In genomic region chr10:79081353-79082034, GRCh38 we compare ENCODE assay signal across 11 cellular contexts. TPM values are rescaled to one million over a fixed set of nuclear protein-coding genes. Genes with fewer than 3 reads are reported as not detected.
DNase-seq lines count a peak whose midpoint lies in the region; TF ChIP-seq lines count a peak whose summit lies in the region.
"Had no signal": no experiment of that assay in that cellular context is flagged by ENCODE, and none has a peak within 500 bp of the region (broad histone marks: within the 10 kb centered on the region; RNA-seq: fewer than 3 reads in every experiment).

No MANE protein-coding gene starts in this region.

- H3K9me3 ChIP-seq in mesenchymal stem cell (ENCODE audit: control insufficient read depth, low read length) = no peaks in the 10 kb centered on the region
- no peaks in the 10 kb centered on the region for H3K9me3 ChIP-seq in MM.1S (replicated peaks; ENCODE audit: insufficient read depth, low read length)

- no peak overlapping the region for H2BK120ac ChIP-seq in mesenchymal stem cell (ENCODE audit: low read depth, low read length)

- H3K9ac ChIP-seq in mesenchymal stem cell (ENCODE audit: low read length) = peak overlapping the region; percentile 71
- no peak overlapping the region for H3K9ac ChIP-seq in MM.1S (ENCODE audit: low read length)

- no peak overlapping the region for H2AK5ac ChIP-seq in mesenchymal stem cell (ENCODE audit: low read length, severe bottlenecking)

- H3K4ac ChIP-seq in mesenchymal stem cell (ENCODE audit: low read depth in 1 of 2, low read length in 2 of 2) = peak overlapping the region in 1 of 2 experiments; percentile 41

- H4K91ac ChIP-seq in mesenchymal stem cell (ENCODE audit: low read length) = peak overlapping the region; percentile 10

- peaks cover 30% of the 10 kb centered on the region for H3K79me2 ChIP-seq in MM.1S (ENCODE audit: low read length)

- H3K36me3 ChIP-seq in brain microvascular endothelial cell (replicated peaks) = no peaks in the 10 kb centered on the region
- H3K36me3 ChIP-seq in mesenchymal stem cell (ENCODE audit: control insufficient read depth in 1 of 2, insufficient read depth in 2 of 2, low read depth in 1 of 2, low read length in 2 of 2) = peaks cover 21 to 27% of the 10 kb centered on the region in 2 experiments
- no peaks in the 10 kb centered on the region for H3K36me3 ChIP-seq in MM.1S (replicated peaks; ENCODE audit: insufficient read depth, low read length)

- WGBS in mesenchymal stem cell = 40% methylated on average over 12 of the region's 12 CpGs

- H2BK15ac ChIP-seq in mesenchymal stem cell (ENCODE audit: low read depth, poor library complexity, severe bottlenecking) = no peak overlapping the region

- peak overlapping the region in 1 of 2 experiments; percentile 66 for H3K23ac ChIP-seq in mesenchymal stem cell (ENCODE audit: low read length in 2 of 2)

- H2AFZ ChIP-seq in mesenchymal stem cell (ENCODE audit: low read depth, low read length) (no peak overlapping the region), MM.1S (ENCODE audit: low read length) (no peak overlapping the region)

- peak overlapping the region; percentile 6 to 86 for H3K18ac ChIP-seq in mesenchymal stem cell (ENCODE audit: low read depth in 1 of 2, low read length in 2 of 2)

- in situ Hi-C loops in brain microvascular endothelial cell (cut with HindIII; ENCODE audit: low pct_ligation_motif_present, low sequenced_read_pairs) = no loop called here

- H3K9me2 ChIP-seq in MM.1S (replicated peaks; ENCODE audit: insufficient read depth, low read length) = no peaks in the 10 kb centered on the region

- H3K79me1 ChIP-seq in mesenchymal stem cell (replicated peaks; ENCODE audit: low read length, poor library complexity, severe bottlenecking) = no peaks in the 10 kb centered on the region

- H3K4me3 ChIP-seq in brain microvascular endothelial cell (ENCODE audit: low read depth, low read length) = no peak overlapping the region
- H3K4me3 ChIP-seq in mesenchymal stem cell (ENCODE audit: insufficient read depth in 1 of 2, low read depth in 1 of 2, low read length in 2 of 2) = peak overlapping the region in 1 of 2 experiments; percentile 40
- no peak overlapping the region for H3K4me3 ChIP-seq in MM.1S (ENCODE audit: low read length)

- H4K8ac ChIP-seq in mesenchymal stem cell (ENCODE audit: low read length) = peak overlapping the region; percentile 4

- H3K27me3 ChIP-seq in brain microvascular endothelial cell (replicated peaks) (no peaks in the 10 kb centered on the region), mesenchymal stem cell (ENCODE audit: control insufficient read depth in 1 of 2, insufficient read depth in 1 of 2, low read length in 2 of 2) (no peaks in the 10 kb centered on the region), MM.1S (replicated peaks; ENCODE audit: insufficient read depth, low read length) (no peaks in the 10 kb centered on the region)

- H3K4me1 ChIP-seq in mesenchymal stem cell (ENCODE audit: control insufficient read depth, insufficient read depth, low read depth, low read length) = peaks cover 85% of the 10 kb centered on the region
- peaks cover 25% of the 10 kb centered on the region for H3K4me1 ChIP-seq in MM.1S (ENCODE audit: low read length)

- H3K4me2 ChIP-seq in mesenchymal stem cell (ENCODE audit: low read length, poor library complexity, severe bottlenecking) (no peak overlapping the region), MM.1S (ENCODE audit: low read depth, low read length) (no peak overlapping the region)

- H3F3A ChIP-seq in MM.1S (ENCODE audit: insufficient read depth, low read length) = no peaks in the 10 kb centered on the region

- H2BK5ac ChIP-seq in mesenchymal stem cell (ENCODE audit: low read depth, low read length, poor library complexity, severe bottlenecking) = no peak overlapping the region

- H2BK12ac ChIP-seq in mesenchymal stem cell (ENCODE audit: low read length in 2 of 2) = peak overlapping the region in 1 of 2 experiments; percentile 23

- DNase-seq in A172 (ENCODE audit: low spot score) (peak; percentile 72), Kasumi-1 (lab: John Stamatoyannopoulos, UW) (peak; percentile 53 to 71), brain microvascular endothelial cell (peak; percentile 91), mesenchymal stem cell (peak; percentile 94), RKO (ENCODE audit: low spot score) (no peak), NCI-H69 (lab: John Stamatoyannopoulos, UW) (no peak), NCI-H446 treated with DMSO at 0.1 percent for 48 hours (lab: John Stamatoyannopoulos, UW) (no peak), MM.1S (no peak)
- DNase-seq: activated CD4-positive, CD25-positive, alpha-beta regulatory T cell treated with anti-CD3 and anti-CD28 coated beads, Interleukin-2, amount 50 U/mL, for 72 hours; CD4-positive, CD25-positive, alpha-beta regulatory T cell; occipital lobe had no signal

- H3K27ac ChIP-seq in brain microvascular endothelial cell (peak overlapping the region; percentile 79), mesenchymal stem cell (ENCODE audit: low read length, poor library complexity, severe bottlenecking) (peak overlapping the region; percentile 31), MM.1S (ENCODE audit: low read length) (no peak overlapping the region)

- TF ChIP-seq CTCF in brain microvascular endothelial cell (IDR thresholded peaks at IDR 0.05; ENCODE audit: low read depth, low read length, missing control alignments) = peak; percentile 26
- TF ChIP-seq CTCF in MM.1S (IDR thresholded peaks at IDR 0.05; ENCODE audit: low read length) = no peak

- H3K14ac ChIP-seq in mesenchymal stem cell (ENCODE audit: low read length in 2 of 2) = peak overlapping the region in 1 of 2 experiments; percentile 45

- no peaks in the 10 kb centered on the region for H4K20me1 ChIP-seq in MM.1S (ENCODE audit: insufficient read depth, low read length)

RNA-seq across cellular contexts. Expression of gene ZMIZ1, which starts 12.7 kb away (rescaled TPM):
- 15.4 and 16.6 TPM in 2 replicates for total RNA-seq in A172 (2014; rRNA removed; shearing (Covaris generic))
- polyA plus RNA-seq in mesenchymal stem cell (2013, experiment 1 of 2) = 36.4 TPM
- 35.8 TPM for polyA plus RNA-seq in mesenchymal stem cell (2013, experiment 2 of 2)

Comparison
In these comparisons a context has a peak if more than half of its experiments do, and no peak if none do; other contexts are left out.
1. DNase-seq: peak in A172 (single experiment), Kasumi-1 (2 of 2), brain microvascular endothelial cell (single experiment) and mesenchymal stem cell (single experiment); none in RKO (single experiment), NCI-H69 (single experiment), NCI-H446 treated with DMSO at 0.1 percent for 48 hours (single experiment) and MM.1S (single experiment).